Comparison of ENCODE assay signal across 18 cellular contexts in the genomic region with DNA sequence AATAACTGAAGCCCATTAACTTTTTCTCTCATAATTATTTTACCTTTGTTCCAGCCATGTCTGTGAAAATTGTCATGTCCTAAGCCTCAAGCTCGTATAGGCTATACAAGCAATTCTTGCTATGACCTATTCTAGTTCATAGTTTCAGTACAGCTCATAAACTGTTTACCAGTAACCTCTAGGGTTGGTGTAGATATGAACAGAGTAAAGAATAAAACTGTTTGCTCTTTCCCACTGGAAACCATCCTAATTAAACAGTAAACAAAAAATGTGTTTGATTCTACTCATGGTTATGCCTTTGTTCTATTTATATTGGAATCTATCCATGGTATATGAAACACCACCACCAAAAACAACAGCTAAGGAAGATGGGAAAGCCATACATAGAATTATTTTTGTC.
A peak's percentile ranks its signal among the peaks of the same experiment; 100 is the strongest.
DNase-seq lines count a peak whose midpoint lies in the region; ATAC-seq, FAIRE-seq and TF ChIP-seq lines count a peak whose summit lies in the region.
"Had no signal": no experiment of that assay in that cellular context is flagged by ENCODE, and none has a peak within 500 bp of the region (broad histone marks: within the 10 kb centered on the region; RNA-seq: fewer than 3 reads in every experiment).

No MANE protein-coding gene starts in this region.

- no peaks in the 10 kb centered on the region for H3K9me3 ChIP-seq in body of pancreas
- H3K9me3 ChIP-seq: BE2C had no signal

- H3K9me3 Mint-ChIP-seq in effector memory CD8-positive, alpha-beta T cell: peaks cover 1 to 7% of the 10 kb centered on the region in 2 donors

- no peak for TF ChIP-seq CTCF in body of pancreas (IDR thresholded peaks at IDR 0.05)
- TF ChIP-seq CTCF in GM10248 (IDR thresholded peaks at IDR 0.05; ENCODE audit: control extremely low read depth, extremely low read depth, low read depth, missing control alignments): no peak

- peak; percentile 31 for FAIRE-seq in GM19239 (lab: Jason Lieb, UNC)
- FAIRE-seq: GM12891, GM18507 had no signal

- H3K27ac Mint-ChIP-seq in effector memory CD8-positive, alpha-beta T cell: no peak overlapping the region
- H3K27ac Mint-ChIP-seq: CD4-positive, alpha-beta T cell had no signal

- H3K36me3 Mint-ChIP-seq in effector memory CD8-positive, alpha-beta T cell (ENCODE audit: insufficient read depth): no peaks in the 10 kb centered on the region

- intact Hi-C loops in body of pancreas (cut with DNase I): no loop called here

- peak; percentile 72 for ATAC-seq in body of pancreas
- ATAC-seq in effector memory CD8-positive, alpha-beta T cell (replicated peaks): no peak
- ATAC-seq in HG03460 (IDR thresholded peaks at IDR 0.05; ENCODE audit: unreplicated experiment): no peak

- H3K27me3 ChIP-seq in body of pancreas: no peaks in the 10 kb centered on the region
- H3K27me3 ChIP-seq: BE2C had no signal

- no peaks in the 10 kb centered on the region for H3K27me3 Mint-ChIP-seq in effector memory CD8-positive, alpha-beta T cell
- H3K27me3 Mint-ChIP-seq: CD4-positive, alpha-beta T cell had no signal

- H3K4me3 ChIP-seq in body of pancreas: no peak overlapping the region

- no peak overlapping the region for H3K4me3 Mint-ChIP-seq in effector memory CD8-positive, alpha-beta T cell
- H3K4me3 Mint-ChIP-seq: CD4-positive, alpha-beta T cell had no signal

- DNase-seq in NCI-H748 (lab: John Stamatoyannopoulos, UW; ENCODE audit: unreplicated experiment) (peak; percentile 35), NCI-H748 treated with DMSO at 0.1 percent for 48 hours (lab: John Stamatoyannopoulos, UW) (no peak), GM19239 (ENCODE audit: insufficient read length, low spot score) (no peak), NCI-H69 (lab: John Stamatoyannopoulos, UW) (peak; percentile 31), body of pancreas (no peak), GM10248 (ENCODE audit: extremely low spot score) (no peak)
- DNase-seq in effector memory CD8-positive, alpha-beta T cell: no peak
- DNase-seq: BE2C; CD4-positive, alpha-beta T cell; DMS153; EL; GOT3; Kasumi-1; NCI-H1105 treated with DMSO at 0.1 percent for 48 hours; NCI-H1694 had no signal

- CTCF ChIA-PET in GM10248 (lab: Yijun Ruan, JAX): interaction anchor here (1.1 kb wide), 1 partner anchor 13 kb away, joined by 3 read pairs; no protein-coding TSS in a partner anchor

- no peaks in the 10 kb centered on the region for H3K4me1 ChIP-seq in body of pancreas
- H3K4me1 ChIP-seq: BE2C had no signal

- POLR2A ChIA-PET in GM10248 (lab: Yijun Ruan, JAX): no interaction called here

- no peak for TF ChIP-seq POLR2A in body of pancreas (IDR thresholded peaks at IDR 0.05)

- 31 to 33% methylated on average over 1 of the region's 1 CpG for WGBS in body of pancreas, 2 donors

- H3K4me1 Mint-ChIP-seq in effector memory CD8-positive, alpha-beta T cell (ENCODE audit: low read depth in 2 of 2): no peaks in the 10 kb centered on the region

- no peaks in the 10 kb centered on the region for H3K36me3 ChIP-seq in body of pancreas (replicated peaks in 1 of 2; ENCODE audit: insufficient read depth in 1 of 2, low read depth in 2 of 2)
- H3K36me3 ChIP-seq: BE2C had no signal

- H3K27ac ChIP-seq in body of pancreas: no peak overlapping the region

Comparison
In these comparisons a context has a peak if more than half of its experiments do, and no peak if none do; other contexts are left out.
1. DNase-seq: peak in NCI-H748 (single experiment) and NCI-H69 (single experiment); none in NCI-H748 treated with DMSO at 0.1 percent for 48 hours (single experiment), GM19239 (single experiment), body of pancreas (0 of 4), GM10248 (single experiment) and effector memory CD8-positive, alpha-beta T cell (0 of 3).